In the genomic region with DNA sequence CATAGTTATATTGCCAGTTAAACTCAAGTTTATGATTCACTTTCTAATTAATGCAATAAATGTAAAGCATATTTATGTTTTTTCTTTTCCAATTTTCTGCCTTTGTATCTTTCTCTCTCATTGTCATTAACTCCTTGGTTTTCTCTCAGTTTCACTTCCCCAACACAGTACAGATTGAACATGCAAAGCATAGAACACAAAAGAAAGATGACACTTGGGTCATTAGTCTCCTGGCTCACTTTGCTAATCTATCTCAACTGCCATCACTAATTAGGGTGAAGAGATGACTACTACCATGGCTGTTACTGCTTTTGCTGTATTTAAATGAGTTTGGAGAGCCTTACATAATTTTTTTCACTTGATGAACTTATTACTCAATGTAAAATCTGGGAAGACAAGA, we compare ENCODE assay signal across 1 cellular context.
TF ChIP-seq lines count a peak whose summit lies in the region.

No MANE protein-coding gene starts in this region.

TF ChIP-seq in GM12878, 131 proteins besides CTCF, POLR2A, EP300 and RAD21 (continued from another document and continues in another):
- TF ChIP-seq, protein P1, sequence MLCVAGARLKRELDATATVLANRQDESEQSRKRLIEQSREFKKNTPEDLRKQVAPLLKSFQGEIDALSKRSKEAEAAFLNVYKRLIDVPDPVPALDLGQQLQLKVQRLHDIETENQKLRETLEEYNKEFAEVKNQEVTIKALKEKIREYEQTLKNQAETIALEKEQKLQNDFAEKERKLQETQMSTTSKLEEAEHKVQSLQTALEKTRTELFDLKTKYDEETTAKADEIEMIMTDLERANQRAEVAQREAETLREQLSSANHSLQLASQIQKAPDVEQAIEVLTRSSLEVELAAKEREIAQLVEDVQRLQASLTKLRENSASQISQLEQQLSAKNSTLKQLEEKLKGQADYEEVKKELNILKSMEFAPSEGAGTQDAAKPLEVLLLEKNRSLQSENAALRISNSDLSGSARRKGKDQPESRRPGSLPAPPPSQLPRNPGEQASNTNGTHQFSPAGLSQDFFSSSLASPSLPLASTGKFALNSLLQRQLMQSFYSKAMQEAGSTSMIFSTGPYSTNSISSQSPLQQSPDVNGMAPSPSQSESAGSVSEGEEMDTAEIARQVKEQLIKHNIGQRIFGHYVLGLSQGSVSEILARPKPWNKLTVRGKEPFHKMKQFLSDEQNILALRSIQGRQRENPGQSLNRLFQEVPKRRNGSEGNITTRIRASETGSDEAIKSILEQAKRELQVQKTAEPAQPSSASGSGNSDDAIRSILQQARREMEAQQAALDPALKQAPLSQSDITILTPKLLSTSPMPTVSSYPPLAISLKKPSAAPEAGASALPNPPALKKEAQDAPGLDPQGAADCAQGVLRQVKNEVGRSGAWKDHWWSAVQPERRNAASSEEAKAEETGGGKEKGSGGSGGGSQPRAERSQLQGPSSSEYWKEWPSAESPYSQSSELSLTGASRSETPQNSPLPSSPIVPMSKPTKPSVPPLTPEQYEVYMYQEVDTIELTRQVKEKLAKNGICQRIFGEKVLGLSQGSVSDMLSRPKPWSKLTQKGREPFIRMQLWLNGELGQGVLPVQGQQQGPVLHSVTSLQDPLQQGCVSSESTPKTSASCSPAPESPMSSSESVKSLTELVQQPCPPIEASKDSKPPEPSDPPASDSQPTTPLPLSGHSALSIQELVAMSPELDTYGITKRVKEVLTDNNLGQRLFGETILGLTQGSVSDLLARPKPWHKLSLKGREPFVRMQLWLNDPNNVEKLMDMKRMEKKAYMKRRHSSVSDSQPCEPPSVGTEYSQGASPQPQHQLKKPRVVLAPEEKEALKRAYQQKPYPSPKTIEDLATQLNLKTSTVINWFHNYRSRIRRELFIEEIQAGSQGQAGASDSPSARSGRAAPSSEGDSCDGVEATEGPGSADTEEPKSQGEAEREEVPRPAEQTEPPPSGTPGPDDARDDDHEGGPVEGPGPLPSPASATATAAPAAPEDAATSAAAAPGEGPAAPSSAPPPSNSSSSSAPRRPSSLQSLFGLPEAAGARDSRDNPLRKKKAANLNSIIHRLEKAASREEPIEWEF (IDR thresholded peaks at IDR 0.05; ENCODE audit: insufficient replicate concordance, low read depth, low read length): no peak
- TF ChIP-seq, protein P2, sequence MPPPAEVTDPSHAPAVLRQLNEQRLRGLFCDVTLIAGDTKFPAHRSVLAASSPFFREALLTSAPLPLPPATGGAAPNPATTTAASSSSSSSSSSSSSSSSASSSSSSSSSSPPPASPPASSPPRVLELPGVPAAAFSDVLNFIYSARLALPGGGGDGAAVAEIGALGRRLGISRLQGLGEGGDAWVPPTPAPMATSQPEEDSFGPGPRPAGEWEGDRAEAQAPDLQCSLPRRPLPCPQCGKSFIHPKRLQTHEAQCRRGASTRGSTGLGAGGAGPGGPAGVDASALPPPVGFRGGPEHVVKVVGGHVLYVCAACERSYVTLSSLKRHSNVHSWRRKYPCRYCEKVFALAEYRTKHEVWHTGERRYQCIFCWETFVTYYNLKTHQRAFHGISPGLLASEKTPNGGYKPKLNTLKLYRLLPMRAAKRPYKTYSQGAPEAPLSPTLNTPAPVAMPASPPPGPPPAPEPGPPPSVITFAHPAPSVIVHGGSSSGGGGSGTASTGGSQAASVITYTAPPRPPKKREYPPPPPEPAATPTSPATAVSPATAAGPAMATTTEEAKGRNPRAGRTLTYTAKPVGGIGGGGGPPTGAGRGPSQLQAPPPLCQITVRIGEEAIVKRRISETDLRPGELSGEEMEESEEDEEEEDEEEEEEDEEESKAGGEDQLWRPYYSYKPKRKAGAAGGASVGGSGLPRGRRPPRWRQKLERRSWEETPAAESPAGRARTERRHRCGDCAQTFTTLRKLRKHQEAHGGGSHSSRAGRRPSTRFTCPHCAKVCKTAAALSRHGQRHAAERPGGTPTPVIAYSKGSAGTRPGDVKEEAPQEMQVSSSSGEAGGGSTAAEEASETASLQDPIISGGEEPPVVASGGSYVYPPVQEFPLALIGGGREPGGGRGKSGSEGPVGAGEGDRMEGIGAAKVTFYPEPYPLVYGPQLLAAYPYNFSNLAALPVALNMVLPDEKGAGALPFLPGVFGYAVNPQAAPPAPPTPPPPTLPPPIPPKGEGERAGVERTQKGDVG (CRISPR knock-in tag; IDR thresholded peaks at IDR 0.05): no peak
- TF ChIP-seq CBFB (IDR thresholded peaks at IDR 0.05; ENCODE audit: low read depth) (no peak), IKZF2 (IDR thresholded peaks at IDR 0.05) (peak; percentile 86 to 89), WRNIP1 (IDR thresholded peaks at IDR 0.05; ENCODE audit: borderline replicate concordance, low read depth, low read length) (no peak), PML (IDR thresholded peaks at IDR 0.05; ENCODE audit: low read length) (no peak), HDAC6 (IDR thresholded peaks at IDR 0.05; ENCODE audit: unreplicated experiment) (no peak), BHLHE40 (IDR thresholded peaks at IDR 0.05; ENCODE audit: borderline replicate concordance in 1 of 2, low read depth in 2 of 2, low read length in 1 of 2) (peak in 1 of 2 experiments; percentile 62; a peak in 1 of 4 replicates), KAT2A (conservative IDR thresholded peaks at IDR 0.05; ENCODE audit: control insufficient read depth, low read depth, low read length) (no peak), YBX1 (IDR thresholded peaks at IDR 0.05) (no peak), BRCA1 (IDR thresholded peaks at IDR 0.05; ENCODE audit: low read depth, low read length) (no peak), SPI1 (IDR thresholded peaks at IDR 0.05; ENCODE audit: borderline replicate concordance, insufficient read depth, low read depth, low read length) (peak; percentile 90), CHD4 (IDR thresholded peaks at IDR 0.05) (no peak), CHD1 (IDR thresholded peaks at IDR 0.05; ENCODE audit: low read depth, low read length) (no peak), YY1 (IDR thresholded peaks at IDR 0.05; ENCODE audit: low read depth, low read length) (no peak), ZNF622 (IDR thresholded peaks at IDR 0.05) (no peak), ZNF217 (IDR thresholded peaks at IDR 0.05) (peak; percentile 97), SP1 (IDR thresholded peaks at IDR 0.05; ENCODE audit: low read depth, low read length) (no peak), STAT3 (IDR thresholded peaks at IDR 0.05; ENCODE audit: low read depth, low read length) (no peak), BCL11A (IDR thresholded peaks at IDR 0.05; ENCODE audit: low read depth, low read length) (peak; percentile 78; the same call in 1 of the 2 replicates), RFX5 (IDR thresholded peaks at IDR 0.05; ENCODE audit: low read depth, low read length) (0 out of 2 replicates have a peak, but pooled peaks have one; percentile 52), MTA3 (IDR thresholded peaks at IDR 0.05; ENCODE audit: borderline replicate concordance, low read length) (no peak), JUNB (IDR thresholded peaks at IDR 0.05) (no peak), DPF2 (IDR thresholded peaks at IDR 0.05) (peak; percentile 95), RAD51 (IDR thresholded peaks at IDR 0.05) (0 out of 2 replicates have a peak, but pooled peaks have one; percentile 31), ATF7 (IDR thresholded peaks at IDR 0.05; ENCODE audit: low read depth) (peak; percentile 92), CREB1 (IDR thresholded peaks at IDR 0.05; ENCODE audit: low read depth) (no peak), NBN (IDR thresholded peaks at IDR 0.05) (0 out of 2 replicates have a peak, but pooled peaks have one; percentile 47), ZSCAN29 (IDR thresholded peaks at IDR 0.05) (no peak), EED (IDR thresholded peaks at IDR 0.05; ENCODE audit: low read depth) (no peak), MXI1 (IDR thresholded peaks at IDR 0.05; ENCODE audit: low read depth, low read length) (no peak), CBX3 (IDR thresholded peaks at IDR 0.05; ENCODE audit: borderline replicate concordance, low read depth) (no peak), PAX8 (IDR thresholded peaks at IDR 0.05) (no peak), NRF1 (conservative IDR thresholded peaks at IDR 0.05; ENCODE audit: low read depth, low read length) (no peak)
- TF ChIP-seq, protein P3, sequence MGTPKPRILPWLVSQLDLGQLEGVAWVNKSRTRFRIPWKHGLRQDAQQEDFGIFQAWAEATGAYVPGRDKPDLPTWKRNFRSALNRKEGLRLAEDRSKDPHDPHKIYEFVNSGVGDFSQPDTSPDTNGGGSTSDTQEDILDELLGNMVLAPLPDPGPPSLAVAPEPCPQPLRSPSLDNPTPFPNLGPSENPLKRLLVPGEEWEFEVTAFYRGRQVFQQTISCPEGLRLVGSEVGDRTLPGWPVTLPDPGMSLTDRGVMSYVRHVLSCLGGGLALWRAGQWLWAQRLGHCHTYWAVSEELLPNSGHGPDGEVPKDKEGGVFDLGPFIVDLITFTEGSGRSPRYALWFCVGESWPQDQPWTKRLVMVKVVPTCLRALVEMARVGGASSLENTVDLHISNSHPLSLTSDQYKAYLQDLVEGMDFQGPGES (IDR thresholded peaks at IDR 0.05): no peak
- TF ChIP-seq, protein P4, sequence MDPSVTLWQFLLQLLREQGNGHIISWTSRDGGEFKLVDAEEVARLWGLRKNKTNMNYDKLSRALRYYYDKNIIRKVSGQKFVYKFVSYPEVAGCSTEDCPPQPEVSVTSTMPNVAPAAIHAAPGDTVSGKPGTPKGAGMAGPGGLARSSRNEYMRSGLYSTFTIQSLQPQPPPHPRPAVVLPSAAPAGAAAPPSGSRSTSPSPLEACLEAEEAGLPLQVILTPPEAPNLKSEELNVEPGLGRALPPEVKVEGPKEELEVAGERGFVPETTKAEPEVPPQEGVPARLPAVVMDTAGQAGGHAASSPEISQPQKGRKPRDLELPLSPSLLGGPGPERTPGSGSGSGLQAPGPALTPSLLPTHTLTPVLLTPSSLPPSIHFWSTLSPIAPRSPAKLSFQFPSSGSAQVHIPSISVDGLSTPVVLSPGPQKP (IDR thresholded peaks at IDR 0.05; ENCODE audit: low read depth, low read length): no peak
- TF ChIP-seq, protein P5, sequence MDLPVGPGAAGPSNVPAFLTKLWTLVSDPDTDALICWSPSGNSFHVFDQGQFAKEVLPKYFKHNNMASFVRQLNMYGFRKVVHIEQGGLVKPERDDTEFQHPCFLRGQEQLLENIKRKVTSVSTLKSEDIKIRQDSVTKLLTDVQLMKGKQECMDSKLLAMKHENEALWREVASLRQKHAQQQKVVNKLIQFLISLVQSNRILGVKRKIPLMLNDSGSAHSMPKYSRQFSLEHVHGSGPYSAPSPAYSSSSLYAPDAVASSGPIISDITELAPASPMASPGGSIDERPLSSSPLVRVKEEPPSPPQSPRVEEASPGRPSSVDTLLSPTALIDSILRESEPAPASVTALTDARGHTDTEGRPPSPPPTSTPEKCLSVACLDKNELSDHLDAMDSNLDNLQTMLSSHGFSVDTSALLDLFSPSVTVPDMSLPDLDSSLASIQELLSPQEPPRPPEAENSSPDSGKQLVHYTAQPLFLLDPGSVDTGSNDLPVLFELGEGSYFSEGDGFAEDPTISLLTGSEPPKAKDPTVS (IDR thresholded peaks at IDR 0.05; ENCODE audit: low read depth, low read length): no peak
- TF ChIP-seq, protein P6, sequence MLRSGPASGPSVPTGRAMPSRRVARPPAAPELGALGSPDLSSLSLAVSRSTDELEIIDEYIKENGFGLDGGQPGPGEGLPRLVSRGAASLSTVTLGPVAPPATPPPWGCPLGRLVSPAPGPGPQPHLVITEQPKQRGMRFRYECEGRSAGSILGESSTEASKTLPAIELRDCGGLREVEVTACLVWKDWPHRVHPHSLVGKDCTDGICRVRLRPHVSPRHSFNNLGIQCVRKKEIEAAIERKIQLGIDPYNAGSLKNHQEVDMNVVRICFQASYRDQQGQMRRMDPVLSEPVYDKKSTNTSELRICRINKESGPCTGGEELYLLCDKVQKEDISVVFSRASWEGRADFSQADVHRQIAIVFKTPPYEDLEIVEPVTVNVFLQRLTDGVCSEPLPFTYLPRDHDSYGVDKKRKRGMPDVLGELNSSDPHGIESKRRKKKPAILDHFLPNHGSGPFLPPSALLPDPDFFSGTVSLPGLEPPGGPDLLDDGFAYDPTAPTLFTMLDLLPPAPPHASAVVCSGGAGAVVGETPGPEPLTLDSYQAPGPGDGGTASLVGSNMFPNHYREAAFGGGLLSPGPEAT (IDR thresholded peaks at IDR 0.05; ENCODE audit: low read depth): peak; percentile 66; the same call in 1 of the 2 replicates
- TF ChIP-seq, protein P7, sequence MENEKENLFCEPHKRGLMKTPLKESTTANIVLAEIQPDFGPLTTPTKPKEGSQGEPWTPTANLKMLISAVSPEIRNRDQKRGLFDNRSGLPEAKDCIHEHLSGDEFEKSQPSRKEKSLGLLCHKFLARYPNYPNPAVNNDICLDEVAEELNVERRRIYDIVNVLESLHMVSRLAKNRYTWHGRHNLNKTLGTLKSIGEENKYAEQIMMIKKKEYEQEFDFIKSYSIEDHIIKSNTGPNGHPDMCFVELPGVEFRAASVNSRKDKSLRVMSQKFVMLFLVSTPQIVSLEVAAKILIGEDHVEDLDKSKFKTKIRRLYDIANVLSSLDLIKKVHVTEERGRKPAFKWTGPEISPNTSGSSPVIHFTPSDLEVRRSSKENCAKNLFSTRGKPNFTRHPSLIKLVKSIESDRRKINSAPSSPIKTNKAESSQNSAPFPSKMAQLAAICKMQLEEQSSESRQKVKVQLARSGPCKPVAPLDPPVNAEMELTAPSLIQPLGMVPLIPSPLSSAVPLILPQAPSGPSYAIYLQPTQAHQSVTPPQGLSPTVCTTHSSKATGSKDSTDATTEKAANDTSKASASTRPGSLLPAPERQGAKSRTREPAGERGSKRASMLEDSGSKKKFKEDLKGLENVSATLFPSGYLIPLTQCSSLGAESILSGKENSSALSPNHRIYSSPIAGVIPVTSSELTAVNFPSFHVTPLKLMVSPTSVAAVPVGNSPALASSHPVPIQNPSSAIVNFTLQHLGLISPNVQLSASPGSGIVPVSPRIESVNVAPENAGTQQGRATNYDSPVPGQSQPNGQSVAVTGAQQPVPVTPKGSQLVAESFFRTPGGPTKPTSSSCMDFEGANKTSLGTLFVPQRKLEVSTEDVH (IDR thresholded peaks at IDR 0.05; ENCODE audit: low read depth, partially characterized antibody): no peak
- TF ChIP-seq, protein P8, sequence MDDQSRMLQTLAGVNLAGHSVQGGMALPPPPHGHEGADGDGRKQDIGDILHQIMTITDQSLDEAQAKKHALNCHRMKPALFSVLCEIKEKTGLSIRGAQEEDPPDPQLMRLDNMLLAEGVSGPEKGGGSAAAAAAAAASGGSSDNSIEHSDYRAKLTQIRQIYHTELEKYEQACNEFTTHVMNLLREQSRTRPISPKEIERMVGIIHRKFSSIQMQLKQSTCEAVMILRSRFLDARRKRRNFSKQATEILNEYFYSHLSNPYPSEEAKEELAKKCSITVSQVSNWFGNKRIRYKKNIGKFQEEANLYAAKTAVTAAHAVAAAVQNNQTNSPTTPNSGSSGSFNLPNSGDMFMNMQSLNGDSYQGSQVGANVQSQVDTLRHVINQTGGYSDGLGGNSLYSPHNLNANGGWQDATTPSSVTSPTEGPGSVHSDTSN (IDR thresholded peaks at IDR 0.05; ENCODE audit: insufficient replicate concordance, low read depth, low read length): peak; percentile 32
